Comparison of ENCODE assay signal across 12 cellular contexts in the genomic region with DNA sequence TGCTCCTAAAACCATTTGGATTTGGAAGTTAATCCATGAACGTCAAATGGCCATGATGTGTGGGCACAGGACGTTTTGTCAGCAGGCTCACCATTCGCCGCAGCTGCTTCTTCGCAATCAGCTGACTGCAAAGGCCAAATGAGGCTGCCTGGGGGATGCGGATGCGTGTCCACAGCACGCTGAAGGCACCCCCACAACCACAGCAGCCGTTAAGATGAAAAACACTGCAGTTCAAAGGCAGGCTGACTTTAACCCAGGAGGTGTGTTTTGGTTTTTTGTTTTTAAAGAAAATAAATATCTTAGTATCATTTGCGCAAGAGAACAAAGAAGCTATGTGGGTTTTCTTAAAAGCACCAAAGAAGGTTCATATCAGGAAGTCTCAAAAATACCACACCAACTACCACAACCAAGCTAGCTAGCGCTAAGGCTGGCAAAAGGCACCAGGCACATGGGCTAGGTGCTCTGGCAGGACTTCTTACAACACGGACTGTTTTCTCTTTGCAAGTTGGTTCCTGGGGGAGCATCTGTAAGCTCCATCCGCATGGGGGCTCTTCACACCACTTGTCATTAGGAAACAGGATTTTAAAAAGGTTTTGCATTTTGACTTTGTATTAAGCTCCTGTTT. TPM values are rescaled to one million over a fixed set of nuclear protein-coding genes. Genes with fewer than 3 reads are reported as not detected.
DNase-seq lines count a peak whose midpoint lies in the region; ATAC-seq and FAIRE-seq lines count a peak whose summit lies in the region.
"Had no signal": no experiment of that assay in that cellular context is flagged by ENCODE, and none has a peak within 500 bp of the region (broad histone marks: within the 10 kb centered on the region; RNA-seq: fewer than 3 reads in every experiment).

No MANE protein-coding gene starts in this region.

- H3K9me3 ChIP-seq in esophagus (ENCODE audit: control insufficient read depth in 2 of 2, insufficient read depth in 1 of 2, low read depth in 1 of 2, low read length in 1 of 2) = no peaks in the 10 kb centered on the region
- H3K9me3 ChIP-seq: right lobe of liver had no signal

- POLR2A ChIA-PET in T-cell (lab: Charles Lee) = interaction anchor here (0.6 to 1.3 kb wide), 7 partner anchors 22 to 81 kb away, joined by 3 to 16 read pairs (median 3); a partner anchor contains a TSS

- H3K27me3 ChIP-seq in esophagus (ENCODE audit: control insufficient read depth in 1 of 2, insufficient read depth in 2 of 2, low read length in 2 of 2) = no peaks in the 10 kb centered on the region
- H3K27me3 ChIP-seq: right lobe of liver had no signal

- WGBS in esophagus, 2 donors = 53 to 54% methylated on average over 13 of the region's 13 CpGs

- peaks cover 0 to 4% of the 10 kb centered on the region in 2 donors for H3K4me1 ChIP-seq in esophagus (ENCODE audit: control insufficient read depth in 2 of 2, insufficient read depth in 2 of 2, low read length in 1 of 2)
- H3K4me1 ChIP-seq: right lobe of liver had no signal

- peaks cover 33 to 59% of the 10 kb centered on the region in 2 donors for H3K36me3 ChIP-seq in esophagus (ENCODE audit: control insufficient read depth in 2 of 2, insufficient read depth in 2 of 2, low read length in 1 of 2)

- H3K4me3 Mint-ChIP-seq in T-cell = peak overlapping the region; percentile 62 to 72 (median 63)
- H3K4me3 Mint-ChIP-seq: IgD-negative memory B cell had no signal

- FAIRE-seq in GM19239 (lab: Jason Lieb, UNC) = no peak

- no peaks in the 10 kb centered on the region for H3K27me3 Mint-ChIP-seq in T-cell
- H3K27me3 Mint-ChIP-seq: IgD-negative memory B cell had no signal

- H3K27ac Mint-ChIP-seq in T-cell = peak overlapping the region; percentile 94 to 96

- H3K27ac ChIP-seq in esophagus (ENCODE audit: low read depth in 2 of 2, low read length in 1 of 2) = peak overlapping the region; percentile 36 to 61
- H3K27ac ChIP-seq: right lobe of liver had no signal

- DNase-seq in T-cell = peak; percentile 68 to 95 (median 84)
- DNase-seq in activated T-cell treated with anti-CD3 and anti-CD28 coated beads, Interleukin-2, amount 50 U/mL, for 1 hour = peak; percentile 77
- DNase-seq in stimulated activated CD8-positive, alpha-beta memory T cell treated with anti-CD3 and anti-CD28 coated beads, Interleukin-7, amount 100 ng/mL, for 1 hour (ENCODE audit: low read depth in 2 of 2) = peak; percentile 49 to 51
- no peak for DNase-seq in GM19239 (ENCODE audit: insufficient read length, low spot score)
- DNase-seq in AML-193 (lab: John Stamatoyannopoulos, UW) = no peak
- DNase-seq: NCI-H524 had no signal

- H3K36me3 Mint-ChIP-seq in T-cell = peaks cover 42% of the 10 kb centered on the region

- ATAC-seq in T-cell (replicated peaks in 1 of 4) (peak; percentile 88 to 92 (median 92)), HG03039 (IDR thresholded peaks at IDR 0.05; ENCODE audit: unreplicated experiment) (no peak), GM21447 (IDR thresholded peaks at IDR 0.05; ENCODE audit: unreplicated experiment) (no peak)
- ATAC-seq: right lobe of liver had no signal

- CTCF ChIA-PET in T-cell (lab: Charles Lee) = interaction anchor here in 1 of 2 donors (0.6 to 2.5 kb wide), 15 partner anchors 9 to 614 kb away, joined by 3 to 20 read pairs (median 3); a partner anchor contains a TSS

- no peaks in the 10 kb centered on the region for H3K9me3 Mint-ChIP-seq in T-cell
- H3K9me3 Mint-ChIP-seq: IgD-negative memory B cell had no signal

- H3K4me3 ChIP-seq in esophagus (ENCODE audit: low read depth in 1 of 2, low read length in 2 of 2) = no peak overlapping the region
- H3K4me3 ChIP-seq: lung, right lobe of liver had no signal

- H3K4me1 Mint-ChIP-seq in T-cell = peaks cover 40 to 83% (median 59%) of the 10 kb centered on the region in 3 donors

RNA-seq across cellular contexts. Expression of a gene that starts 22.3 kb away (rescaled TPM):
- 100 to 1,000 TPM; 253 to 388 (median 299) TPM for total RNA-seq in T-cell
- 10 to 100 TPM; 66.0 to 68.6 TPM for polyA plus RNA-seq in esophagus

RNA-seq across cellular contexts. Expression of a gene that starts 42.8 kb away (rescaled TPM):
- total RNA-seq in T-cell = 100 to 1,000 TPM in 3 of 5 donors, 10 to 100 TPM in 2; 45.3 to 113 (median 109) TPM
- polyA plus RNA-seq in esophagus = 10 to 100 TPM; 22.8 to 29.0 TPM

Comparison
In these comparisons a context has a peak if more than half of its experiments do, and no peak if none do; other contexts are left out.
1. ATAC-seq: peak in T-cell (4 of 4); none in HG03039 (single experiment) and GM21447 (single experiment).
2. DNase-seq: peak in T-cell (34 of 34), activated T-cell treated with anti-CD3 and anti-CD28 coated beads, Interleukin-2, amount 50 U/mL, for 1 hour (single experiment) and stimulated activated CD8-positive, alpha-beta memory T cell treated with anti-CD3 and anti-CD28 coated beads, Interleukin-7, amount 100 ng/mL, for 1 hour (2 of 2); none in GM19239 (single experiment) and AML-193 (0 of 2).